15 cellular contexts compared by ENCODE assay signal in genomic region chr16:81136331-81137011, GRCh38. TPM values are rescaled to one million over a fixed set of nuclear protein-coding genes. Genes with fewer than 3 reads are reported as not detected.
DNase-seq lines count a peak whose midpoint lies in the region; ATAC-seq and TF ChIP-seq lines count a peak whose summit lies in the region.
"Had no signal": no experiment of that assay in that cellular context is flagged by ENCODE, and none has a peak within 500 bp of the region (broad histone marks: within the 10 kb centered on the region; RNA-seq: fewer than 3 reads in every experiment).

No MANE protein-coding gene starts in this region.

- dilution Hi-C loops in IMR-90 (cut with HindIII; ENCODE audit: low sequenced_read_pairs, unreplicated experiment): no loop called here

- no peak overlapping the region for H3K4ac ChIP-seq in IMR-90 (ENCODE audit: low read depth, low read length)

- H3K9me1 ChIP-seq in IMR-90 (ENCODE audit: insufficient read depth, low read length): no peaks in the 10 kb centered on the region

- ATAC-seq in IMR-90 (ENCODE audit: low read depth) (no peak; the same call in 1 of the 2 replicates), sciatic nerve (peak; percentile 84), GM19395 (IDR thresholded peaks at IDR 0.05; ENCODE audit: unreplicated experiment) (no peak)
- ATAC-seq: right cardiac atrium had no signal

- no peak for TF ChIP-seq CTCF in IMR-90 (conservative IDR thresholded peaks at IDR 0.05; ENCODE audit: low read depth, low read length)
- TF ChIP-seq CTCF in mesothelial cell of epicardium (IDR thresholded peaks at IDR 0.05; ENCODE audit: unreplicated experiment): no peak

- H2AK9ac ChIP-seq in IMR-90 (replicated peaks; ENCODE audit: low read depth, low read length, poor library complexity): no peak overlapping the region

- no peak overlapping the region for H2BK15ac ChIP-seq in IMR-90 (ENCODE audit: low read depth, low read length)

- no peaks in the 10 kb centered on the region for H3K79me1 ChIP-seq in IMR-90 (ENCODE audit: low read depth in 1 of 2, low read length in 2 of 2)

- H3K56ac ChIP-seq in IMR-90 (ENCODE audit: extremely low read depth, insufficient read depth, low read length): no peak overlapping the region

- H3K4me3 Mint-ChIP-seq in mesothelial cell of epicardium: no peak overlapping the region
- H3K4me3 Mint-ChIP-seq: activated B cell treated with CpG ODN at 0.5 μM for 24 hours; activated naive CD8-positive, alpha-beta T cell treated with anti-CD3 and anti-CD28 coated beads for 36 hours; CD4-positive, alpha-beta T cell; dendritic cell treated with granulocyte-macrophage colony-stimulating factor and Interleukin-4, amounts not matched to agents 40 ng/mL and 50 ng/mL, for 4 days had no signal

- H3K23ac ChIP-seq in IMR-90 (ENCODE audit: low read depth, low read length): no peak overlapping the region

- H4K91ac ChIP-seq in IMR-90 (ENCODE audit: insufficient read depth, low read depth, low read length): no peak overlapping the region

- H2AFZ ChIP-seq in IMR-90 (replicated peaks; ENCODE audit: low read length, poor library complexity): peak overlapping the region; percentile 1

- H4K5ac ChIP-seq in IMR-90 (ENCODE audit: low read depth, low read length): no peak overlapping the region

- H3K18ac ChIP-seq in IMR-90 (ENCODE audit: low read depth, low read length): no peak overlapping the region

- BruUV-seq in IMR-90 (replicated peaks; lab: Mats Ljungman, UMichigan): no TSS peak

- no peak overlapping the region for H3K9ac ChIP-seq in IMR-90 (ENCODE audit: low read depth, low read length)

- no peak overlapping the region for H4K8ac ChIP-seq in IMR-90 (ENCODE audit: low read depth in 2 of 2, low read length in 2 of 2)

- no peak for TF ChIP-seq POLR2A in IMR-90 (IDR thresholded peaks at IDR 0.05; ENCODE audit: low read depth, low read length)

- no peak overlapping the region for H2BK5ac ChIP-seq in IMR-90 (ENCODE audit: low read depth, low read length, poor library complexity, severe bottlenecking)

- no peak overlapping the region for H3K4me3 ChIP-seq in IMR-90 (ENCODE audit: insufficient read depth, low read depth, low read length)

- POLR2A ChIA-PET in IMR-90 (lab: Charles Lee; ENCODE audit: unreplicated experiment): no interaction called here

- CTCF ChIA-PET in IMR-90 (lab: Yijun Ruan, JAX): no interaction called here

- TF ChIP-seq RAD21 in IMR-90 (IDR thresholded peaks at IDR 0.05; ENCODE audit: low read length): no peak

- H3K9me3 ChIP-seq in IMR-90 (ENCODE audit: control insufficient read depth, insufficient read depth, low read length): no peaks in the 10 kb centered on the region

- no peaks in the 10 kb centered on the region for H4K20me1 ChIP-seq in IMR-90 (ENCODE audit: insufficient read depth, low read length)

- no peak overlapping the region for H3K14ac ChIP-seq in IMR-90 (replicated peaks; ENCODE audit: low read depth, low read length)

- intact Hi-C loops in IMR-90 (cut with micrococcal nuclease) (no loop called here), sciatic nerve (cut with DNase I) (no loop called here)

- in situ Hi-C loops in IMR-90 (cut with MboI; ENCODE audit: low sequenced_read_pairs): no loop called here

- no peaks in the 10 kb centered on the region for H3K27me3 ChIP-seq in IMR-90 (ENCODE audit: control insufficient read depth, insufficient read depth, low read length)

- DNase-seq in IMR-90 (no peak), amygdala (lab: John Stamatoyannopoulos, UW) (peak in 48 of 56 donors; percentile 4 to 89 (median 32)), left kidney (ENCODE audit: low read depth, low spot score) (peak; percentile 42), sciatic nerve (ENCODE audit: low spot score) (no peak), DMS79 treated with DMSO at 0.1 percent for 48 hours (lab: John Stamatoyannopoulos, UW) (no peak), mesothelial cell of epicardium (ENCODE audit: low spot score in 2 of 2, unreplicated experiment in 2 of 2) (no peak)
- no peak for DNase-seq in stimulated activated CD4-positive, alpha-beta T cell treated with anti-CD3 and anti-CD28 coated beads, Interleukin-15, amount 100 ng/mL, for 24 hours
- DNase-seq: activated B cell treated with CpG ODN at 0.5 μM for 24 hours; activated naive CD8-positive, alpha-beta T cell treated with anti-CD3 and anti-CD28 coated beads for 36 hours; CD4-positive, alpha-beta T cell; NCI-H187; right cardiac atrium; stimulated activated naive CD4-positive, alpha-beta T cell treated with Interleukin-2 at 50 U/mL for 16 hours had no signal

- no peaks in the 10 kb centered on the region; the same call in 1 of the 2 replicates for H3K4me1 ChIP-seq in IMR-90 (ENCODE audit: control insufficient read depth, insufficient read depth, low read length)

- H2BK20ac ChIP-seq in IMR-90 (ENCODE audit: low read depth, low read length): no peak overlapping the region

- H3K27ac ChIP-seq in IMR-90 (ENCODE audit: insufficient read depth, low read length): no peak overlapping the region

- no peaks in the 10 kb centered on the region for H3K27me3 Mint-ChIP-seq in mesothelial cell of epicardium (ENCODE audit: low read depth)
- H3K27me3 Mint-ChIP-seq: activated naive CD8-positive, alpha-beta T cell treated with anti-CD3 and anti-CD28 coated beads for 36 hours; CD4-positive, alpha-beta T cell had no signal

- H3K9me3 Mint-ChIP-seq in mesothelial cell of epicardium: no peaks in the 10 kb centered on the region
- H3K9me3 Mint-ChIP-seq: activated B cell treated with CpG ODN at 0.5 μM for 24 hours; activated naive CD8-positive, alpha-beta T cell treated with anti-CD3 and anti-CD28 coated beads for 36 hours; CD4-positive, alpha-beta T cell; dendritic cell treated with granulocyte-macrophage colony-stimulating factor and Interleukin-4, amounts not matched to agents 40 ng/mL and 50 ng/mL, for 4 days had no signal

- peak overlapping the region; percentile 32; the same call in 1 of the 2 replicates for H3K4me2 ChIP-seq in IMR-90 (ENCODE audit: low read depth, low read length)

- no peak overlapping the region for H2BK120ac ChIP-seq in IMR-90 (ENCODE audit: low read depth, low read length)

- H3K36me3 ChIP-seq in IMR-90 (ENCODE audit: control insufficient read depth, insufficient read depth, low read length): no peaks in the 10 kb centered on the region

- H3K4me1 Mint-ChIP-seq in mesothelial cell of epicardium: peaks cover 8% of the 10 kb centered on the region
- H3K4me1 Mint-ChIP-seq: activated B cell treated with CpG ODN at 0.5 μM for 24 hours; activated naive CD8-positive, alpha-beta T cell treated with anti-CD3 and anti-CD28 coated beads for 36 hours had no signal

- 80% methylated on average over 1 of the region's 6 CpGs; no CpG with 5 or more reads in 1 of the 2 experiments for WGBS in IMR-90 (ENCODE audit: extremely low coverage in 2 of 2, insufficient read length in 1 of 2), 2 experiments

- H3K27ac Mint-ChIP-seq in mesothelial cell of epicardium: no peak overlapping the region
- H3K27ac Mint-ChIP-seq: activated B cell treated with CpG ODN at 0.5 μM for 24 hours; activated naive CD8-positive, alpha-beta T cell treated with anti-CD3 and anti-CD28 coated beads for 36 hours; CD4-positive, alpha-beta T cell; dendritic cell treated with granulocyte-macrophage colony-stimulating factor and Interleukin-4, amounts not matched to agents 40 ng/mL and 50 ng/mL, for 4 days had no signal

- no peak overlapping the region for H2AK5ac ChIP-seq in IMR-90 (ENCODE audit: low read depth, low read length)

- H3K36me3 Mint-ChIP-seq in mesothelial cell of epicardium: no peaks in the 10 kb centered on the region
- H3K36me3 Mint-ChIP-seq: activated naive CD8-positive, alpha-beta T cell treated with anti-CD3 and anti-CD28 coated beads for 36 hours had no signal

TF ChIP-seq in IMR-90, 13 proteins besides CTCF, POLR2A, EP300 and RAD21:
- TF ChIP-seq BHLHE40 (IDR thresholded peaks at IDR 0.05; ENCODE audit: low read depth, low read length) (peak; percentile 27; the same call in 1 of the 2 replicates), RCOR1 (IDR thresholded peaks at IDR 0.05; ENCODE audit: insufficient replicate concordance, low read length) (no peak)

RNA-seq across cellular contexts. Expression of gene GCSH, which starts 40.3 kb away (rescaled TPM):
- 9.3 and 19.7 TPM in 2 replicates for total RNA-seq in IMR-90 (2012; rRNA removed)
- 19.5 and 21.2 TPM in 2 replicates for polyA plus RNA-seq in IMR-90 (2012; rRNA removed)
- 9.1 and 14.6 TPM in 2 replicates for polyA plus RNA-seq in IMR-90 (2012; cell fraction: cytosol; rRNA removed)
- polyA plus RNA-seq in IMR-90 (2012; cell fraction: nucleus; rRNA removed; ENCODE audit: low replicate concordance): 3.7 and 5.4 TPM in 2 replicates
- total RNA-seq in sciatic nerve: 27.8 TPM
- 31.6 to 37.6 TPM (median 34.8 TPM) in 3 replicates for total RNA-seq in mesothelial cell of epicardium

RNA-seq across cellular contexts. Expression of gene C16orf46, which starts 59.4 kb away (rescaled TPM):
- total RNA-seq in IMR-90 (2012; rRNA removed) (under 0.01 and 0.72 TPM in 2 replicates), sciatic nerve (2.3 TPM), mesothelial cell of epicardium (0.89 to 2.0 TPM (median 0.90 TPM) in 3 replicates)
- 0.27 and 0.55 TPM in 2 replicates for polyA plus RNA-seq in IMR-90 (2012; rRNA removed)
- 0.23 TPM in 1 of 2 replicates, not detected in the other for polyA plus RNA-seq in IMR-90 (2012; cell fraction: cytosol; rRNA removed)
- polyA plus RNA-seq in IMR-90 (2012; cell fraction: nucleus; rRNA removed; ENCODE audit: low replicate concordance): 0.25 TPM in 1 of 2 replicates, not detected in the other

Comparison
In these comparisons a context has a peak if more than half of its experiments do, and no peak if none do; other contexts are left out.
1. DNase-seq: peak in amygdala (48 of 56) and left kidney (single experiment); none in IMR-90 (single experiment), sciatic nerve (single experiment), stimulated activated CD4-positive, alpha-beta T cell treated with anti-CD3 and anti-CD28 coated beads, Interleukin-15, amount 100 ng/mL, for 24 hours (single experiment), DMS79 treated with DMSO at 0.1 percent for 48 hours (single experiment) and mesothelial cell of epicardium (0 of 2).